8 cellular contexts compared by ENCODE assay signal in the genomic region with DNA sequence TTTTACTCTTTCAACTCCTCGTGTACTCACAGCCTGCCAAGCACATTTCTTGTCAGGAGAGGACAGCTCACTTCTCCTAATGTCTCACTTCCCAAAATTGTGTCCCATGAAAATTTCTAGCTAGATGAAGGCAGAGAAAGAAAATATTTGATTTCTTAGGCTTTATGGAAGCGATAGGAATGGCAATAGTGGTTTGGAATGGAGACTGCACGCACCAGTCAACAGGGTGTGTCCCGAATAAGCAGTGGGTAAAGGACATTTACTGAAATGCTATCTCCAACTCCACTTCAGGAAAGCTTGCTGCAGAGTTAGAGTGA. TPM values are rescaled to one million over a fixed set of nuclear protein-coding genes. Genes with fewer than 3 reads are reported as not detected.
DNase-seq lines count a peak whose midpoint lies in the region; ATAC-seq and TF ChIP-seq lines count a peak whose summit lies in the region.

No MANE protein-coding gene starts in this region.

- no peaks in the 10 kb centered on the region for H3K9me2 ChIP-seq in Loucy (replicated peaks; ENCODE audit: low read depth, low read length)

- peaks cover 6% of the 10 kb centered on the region; the same call in 1 of the 2 replicates for H3K79me2 ChIP-seq in Loucy (ENCODE audit: insufficient read depth, low read length)

- peak overlapping the region; percentile 72 for H3K4me2 ChIP-seq in Loucy (ENCODE audit: low read depth, low read length, poor library complexity, severe bottlenecking)

- peak overlapping the region; percentile 66 for H3K27ac ChIP-seq in C4-2B

- peaks cover 19 to 21% of the 10 kb centered on the region in 2 donors for H3K4me1 Mint-ChIP-seq in effector memory CD8-positive, alpha-beta T cell (ENCODE audit: low read depth in 2 of 2)
- H3K4me1 Mint-ChIP-seq in neural crest cell = peaks cover 23% of the 10 kb centered on the region

- no peak for ATAC-seq in effector memory CD8-positive, alpha-beta T cell (replicated peaks)
- ATAC-seq in GM21423 (IDR thresholded peaks at IDR 0.05; ENCODE audit: unreplicated experiment) = no peak

- peak overlapping the region; percentile 96 to 99 for H3K4me3 Mint-ChIP-seq in effector memory CD8-positive, alpha-beta T cell
- peak overlapping the region; percentile 94 for H3K4me3 Mint-ChIP-seq in neural crest cell

- H3K9me3 Mint-ChIP-seq in effector memory CD8-positive, alpha-beta T cell = peaks cover 14 to 26% of the 10 kb centered on the region in 2 donors
- peaks cover 21% of the 10 kb centered on the region for H3K9me3 Mint-ChIP-seq in neural crest cell

- DNase-seq in effector memory CD8-positive, alpha-beta T cell = no peak
- DNase-seq in neural crest cell (ENCODE audit: low read depth, low spot score) = no peak
- DNase-seq in KG1 (lab: John Stamatoyannopoulos, UW) = no peak
- DNase-seq in NCI-H1105 treated with DMSO at 0.1 percent for 48 hours (lab: John Stamatoyannopoulos, UW) = no peak
- DNase-seq in amygdala (lab: John Stamatoyannopoulos, UW) = no peak

- peaks cover 10 to 11% of the 10 kb centered on the region in 2 donors for H3K27me3 Mint-ChIP-seq in effector memory CD8-positive, alpha-beta T cell
- peaks cover 32% of the 10 kb centered on the region for H3K27me3 Mint-ChIP-seq in neural crest cell (ENCODE audit: low read depth)

- peak overlapping the region; percentile 95 to 97 for H3K27ac Mint-ChIP-seq in effector memory CD8-positive, alpha-beta T cell
- H3K27ac Mint-ChIP-seq in neural crest cell (ENCODE audit: unreplicated experiment) = peak overlapping the region; percentile 91

- H4K20me1 ChIP-seq in Loucy (ENCODE audit: insufficient read depth, low read length, poor library complexity, severe bottlenecking) = no peaks in the 10 kb centered on the region

- no peak for TF ChIP-seq CTCF in C4-2B (conservative IDR thresholded peaks at IDR 0.05)
- no peak for TF ChIP-seq CTCF in Loucy (conservative IDR thresholded peaks at IDR 0.05; ENCODE audit: low read length)
- no peak for TF ChIP-seq CTCF in neural crest cell (conservative IDR thresholded peaks at IDR 0.05)

- H3K9me3 ChIP-seq in Loucy (ENCODE audit: insufficient read depth, low read depth, low read length) = peaks cover 5% of the 10 kb centered on the region

- H3K4me1 ChIP-seq in Loucy (ENCODE audit: insufficient read depth, low read length, poor library complexity, severe bottlenecking) = peaks cover 11% of the 10 kb centered on the region

- H3K9ac ChIP-seq in Loucy (ENCODE audit: low read depth, low read length, poor library complexity, severe bottlenecking) = peak overlapping the region; percentile 76

- H2AFZ ChIP-seq in Loucy (ENCODE audit: low read length) = peak overlapping the region; percentile 93

- peaks cover 9% of the 10 kb centered on the region for H3K36me3 Mint-ChIP-seq in effector memory CD8-positive, alpha-beta T cell (ENCODE audit: insufficient read depth)
- peaks cover 45% of the 10 kb centered on the region for H3K36me3 Mint-ChIP-seq in neural crest cell (ENCODE audit: low read depth)

- H3K27me3 ChIP-seq in Loucy (ENCODE audit: insufficient read depth, low read length, poor library complexity, severe bottlenecking) = peaks cover 36% of the 10 kb centered on the region

- H3K4me3 ChIP-seq in Loucy (ENCODE audit: low read length, poor library complexity, severe bottlenecking) = peak overlapping the region; percentile 82

- no peaks in the 10 kb centered on the region for H3F3A ChIP-seq in Loucy (ENCODE audit: low read depth)

- H3K36me3 ChIP-seq in Loucy (ENCODE audit: insufficient read depth, low read length) = no peaks in the 10 kb centered on the region; the same call in 1 of the 2 replicates

RNA-seq across cellular contexts. Expression of a gene that starts 0.3 kb away (rescaled TPM):
- 7.6 and 8.1 TPM in 2 replicates for total RNA-seq in neural crest cell

RNA-seq across cellular contexts. Expression of a gene that starts 22.1 kb away (rescaled TPM):
- total RNA-seq in neural crest cell = 6.0 and 6.5 TPM in 2 replicates

RNA-seq across cellular contexts. Expression of a gene that starts 27.0 kb away (rescaled TPM):
- total RNA-seq in neural crest cell = 5.8 and 7.6 TPM in 2 replicates

RNA-seq across cellular contexts. Expression of a gene that starts 40.9 kb away (rescaled TPM):
- total RNA-seq in neural crest cell = 8.8 and 11.9 TPM in 2 replicates

RNA-seq across cellular contexts. Expression of a gene that starts 47.1 kb away (rescaled TPM):
- total RNA-seq in neural crest cell = 4.5 TPM in 2 replicates
